8 cellular contexts compared by ENCODE assay signal in the genomic region with DNA sequence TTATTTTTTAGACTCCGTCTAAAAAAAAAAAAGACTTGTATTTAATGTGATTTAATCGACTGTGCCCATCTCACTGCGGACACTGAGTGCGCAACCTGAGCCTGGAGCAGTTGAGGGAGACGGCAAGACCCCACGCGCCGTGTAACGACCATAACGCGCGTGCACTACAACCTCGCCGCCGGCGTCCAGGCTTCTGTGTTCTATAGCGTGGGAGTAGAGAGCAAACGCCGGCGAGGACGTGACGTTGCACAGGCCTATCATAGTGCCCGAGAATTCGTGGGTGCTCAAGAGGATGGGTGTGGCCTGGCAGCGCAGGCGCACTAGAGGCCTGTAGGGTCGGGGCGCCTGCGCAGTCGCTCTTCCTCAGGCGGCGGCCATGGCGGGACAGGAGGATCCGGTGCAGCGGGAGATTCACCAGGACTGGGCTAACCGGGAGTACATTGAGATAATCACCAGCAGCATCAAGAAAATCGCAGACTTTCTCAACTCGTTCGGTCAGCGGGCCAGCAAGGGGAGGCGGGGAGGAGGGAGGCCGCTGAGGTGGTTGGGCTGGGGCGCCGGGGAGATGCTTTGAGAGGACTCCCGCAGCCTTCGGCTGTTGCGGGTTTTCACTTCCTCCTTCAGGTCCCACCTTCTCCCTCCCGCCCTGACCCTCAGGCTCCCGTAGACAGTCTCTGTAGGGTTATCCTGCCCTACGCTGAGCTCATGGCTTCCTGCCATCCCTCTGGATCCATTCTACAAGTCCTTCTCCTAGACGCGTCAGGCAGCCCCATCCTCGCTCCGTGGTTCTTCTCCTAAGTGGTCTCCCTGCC. TPM values are rescaled to one million over a fixed set of nuclear protein-coding genes. Genes with fewer than 3 reads are reported as not detected.
A peak's percentile ranks its signal among the peaks of the same experiment; 100 is the strongest.
DNase-seq lines count a peak whose midpoint lies in the region; TF ChIP-seq lines count a peak whose summit lies in the region.

Gene BRK1 (plus strand): TSS at position 350 of the 812 bp plus-strand sequence. CDS start 27 bp downstream, at position 377.

- H3K27ac Mint-ChIP-seq in HFFc6, result peak within 1 kb of the TSS; percentile 91
- peak within 1 kb of the TSS; percentile 97 for H3K27ac Mint-ChIP-seq in activated naive CD4-positive, alpha-beta T cell treated with anti-CD3 and anti-CD28 coated beads, Interleukin-2, amount 10 ng/mL, durations not matched to agents 7 days and 5 days

- TF ChIP-seq POLR2A in NB4 (IDR thresholded peaks at IDR 0.05; ENCODE audit: extremely low read depth, insufficient read length), result peak; percentile 97

- DNase-seq in GM04503 (ENCODE audit: low read depth) (peak; percentile 76), HFFc6 (peak; percentile 93), NB4 (ENCODE audit: low read depth) (peak; percentile 97), SK-N-MC (ENCODE audit: low read depth, low spot score) (peak; percentile 68), germinal center (ENCODE audit: low spot score) (peak; percentile 99), non-pigmented ciliary epithelial cell (ENCODE audit: low read depth) (peak; percentile 89), superior temporal gyrus (ENCODE audit: extremely low spot score) (peak; percentile 98)
- peak; percentile 96 for DNase-seq in activated naive CD4-positive, alpha-beta T cell treated with anti-CD3 and anti-CD28 coated beads, Interleukin-2, amount 10 ng/mL, durations not matched to agents 7 days and 5 days

- peaks cover 22% of the 10 kb centered on the region for H3K4me1 Mint-ChIP-seq in HFFc6 (ENCODE audit: low read depth)
- H3K4me1 Mint-ChIP-seq in activated naive CD4-positive, alpha-beta T cell treated with anti-CD3 and anti-CD28 coated beads, Interleukin-2, amount 10 ng/mL, durations not matched to agents 7 days and 5 days, result peaks cover 43% of the 10 kb centered on the region

- H3K27ac ChIP-seq in SK-N-MC, result no peak within 1 kb of the TSS

- peaks cover 2% of the 10 kb centered on the region; the same call in 1 of the 2 replicates for H3K27me3 Mint-ChIP-seq in HFFc6 (ENCODE audit: insufficient read depth)
- no peaks in the 10 kb centered on the region for H3K27me3 Mint-ChIP-seq in activated naive CD4-positive, alpha-beta T cell treated with anti-CD3 and anti-CD28 coated beads, Interleukin-2, amount 10 ng/mL, durations not matched to agents 7 days and 5 days

- no peaks in the 10 kb centered on the region for H3K9me3 ChIP-seq in SK-N-MC (ENCODE audit: low read depth, low read length)

- H3K9ac ChIP-seq in SK-N-MC (ENCODE audit: insufficient read length), result peak within 1 kb of the TSS; percentile 83

- no peaks in the 10 kb centered on the region for H3K36me3 ChIP-seq in SK-N-MC (ENCODE audit: insufficient read depth, low read length)

- no peaks in the 10 kb centered on the region for H3K9me3 Mint-ChIP-seq in HFFc6
- no peaks in the 10 kb centered on the region for H3K9me3 Mint-ChIP-seq in activated naive CD4-positive, alpha-beta T cell treated with anti-CD3 and anti-CD28 coated beads, Interleukin-2, amount 10 ng/mL, durations not matched to agents 7 days and 5 days

- CTCF ChIA-PET in activated naive CD4-positive, alpha-beta T cell treated with anti-CD3 and anti-CD28 coated beads, Interleukin-2, amount 10 ng/mL, durations not matched to agents 7 days and 5 days (lab: Charles Lee), result interaction anchor here (0.6 to 2.7 kb wide), 3 partner anchors 133 to 148 kb away, joined by 3 to 8 read pairs (median 4); partner anchors contain the start of gene TATDN2

- H3K36me3 Mint-ChIP-seq in HFFc6 (ENCODE audit: low read depth), result peaks cover 5% of the 10 kb centered on the region; the same call in 1 of the 2 replicates
- H3K36me3 Mint-ChIP-seq in activated naive CD4-positive, alpha-beta T cell treated with anti-CD3 and anti-CD28 coated beads, Interleukin-2, amount 10 ng/mL, durations not matched to agents 7 days and 5 days, result peaks cover 17% of the 10 kb centered on the region

- TF ChIP-seq CTCF in HFFc6 (IDR thresholded peaks at IDR 0.05) (no peak), NB4 (IDR thresholded peaks at IDR 0.05; ENCODE audit: low read depth, low read length) (no peak)

- peak within 1 kb of the TSS; percentile 98 for H3K4me3 Mint-ChIP-seq in HFFc6
- peak within 1 kb of the TSS; percentile 99 for H3K4me3 Mint-ChIP-seq in activated naive CD4-positive, alpha-beta T cell treated with anti-CD3 and anti-CD28 coated beads, Interleukin-2, amount 10 ng/mL, durations not matched to agents 7 days and 5 days

- H3K4me3 ChIP-seq in NB4 (ENCODE audit: low read depth, low read length), result peak within 1 kb of the TSS; percentile 99
- peak within 1 kb of the TSS; percentile 86 for H3K4me3 ChIP-seq in SK-N-MC

RNA-seq across cellular contexts. Expression of gene BRK1, which starts in this region (rescaled TPM):
- total RNA-seq in HFFc6 (2021; fragmentation: NEBNext Ultra II Directional; extraction: Animal tissue kit (Norgen Biotek cat#: 25700)), result 100 to 1,000 TPM; 161 to 176 (median 173) TPM
